ENCODE assay signal across 12 cellular contexts in the genomic region with DNA sequence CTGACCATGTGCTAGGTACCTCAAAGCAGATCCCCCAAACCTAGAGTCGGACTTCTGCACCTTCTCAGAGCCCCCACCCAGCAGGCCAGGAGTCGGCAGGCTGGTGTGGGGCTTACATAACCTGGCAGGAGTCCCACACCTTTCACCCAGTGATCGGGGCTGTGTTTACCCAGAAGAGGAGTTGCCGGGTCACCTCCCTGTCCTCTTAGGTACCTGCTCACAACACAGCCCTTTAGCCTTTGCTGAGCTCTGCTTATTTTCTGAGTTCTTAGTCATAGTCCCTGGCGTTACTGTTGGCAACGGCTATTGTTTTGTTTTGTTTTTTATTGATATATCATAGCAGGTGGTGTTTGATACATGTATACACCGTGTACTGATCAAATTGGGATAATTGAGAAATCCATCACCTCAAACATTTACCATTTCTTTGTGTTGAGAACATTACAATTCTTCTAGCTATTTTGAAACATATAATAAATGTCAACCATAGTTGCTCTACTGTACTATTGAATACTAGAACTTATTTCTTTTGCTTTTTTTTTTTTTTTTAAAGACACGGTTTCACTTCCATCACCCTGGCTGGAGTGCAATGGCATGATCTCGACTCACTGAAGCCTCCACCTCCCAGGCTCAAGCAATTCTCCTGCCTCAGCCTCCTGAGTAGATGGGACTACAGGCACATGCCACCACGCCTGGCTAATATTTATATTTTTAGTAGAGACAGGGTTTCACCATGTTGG. TPM values are rescaled to one million over a fixed set of nuclear protein-coding genes. Genes with fewer than 3 reads are reported as not detected.
DNase-seq lines count a peak whose midpoint lies in the region; ATAC-seq and TF ChIP-seq lines count a peak whose summit lies in the region.
"Had no signal": no experiment of that assay in that cellular context is flagged by ENCODE, and none has a peak within 500 bp of the region (broad histone marks: within the 10 kb centered on the region; RNA-seq: fewer than 3 reads in every experiment).

No MANE protein-coding gene starts in this region.

- H3K4me1 ChIP-seq in endodermal cell (ENCODE audit: control insufficient read depth, insufficient read depth, low read length) (no peaks in the 10 kb centered on the region), parathyroid adenoma (no peaks in the 10 kb centered on the region)

- no peaks in the 10 kb centered on the region for H3K27me3 ChIP-seq in endodermal cell (ENCODE audit: control insufficient read depth, insufficient read depth, low read length, poor library complexity, severe bottlenecking)
- no peaks in the 10 kb centered on the region for H3K27me3 ChIP-seq in parathyroid adenoma (ENCODE audit: control insufficient read depth, insufficient read depth, low read length)

- no peaks in the 10 kb centered on the region for H3K9me3 ChIP-seq in endodermal cell (ENCODE audit: control insufficient read depth, low read length)
- H3K9me3 ChIP-seq in parathyroid adenoma (ENCODE audit: control insufficient read depth, low read length): no peaks in the 10 kb centered on the region

- no peaks in the 10 kb centered on the region for H3K79me2 ChIP-seq in parathyroid adenoma

- WGBS in endodermal cell (ENCODE audit: insufficient coverage in 1 of 2, insufficient read length in 1 of 2), 2 experiments: 85 to 89% methylated on average over 5 to 10 of the region's 10 CpGs

- H3K4me2 ChIP-seq in parathyroid adenoma (ENCODE audit: low read length): peak overlapping the region; percentile 17

- H3K9ac ChIP-seq in endodermal cell (ENCODE audit: extremely low read depth, low read length, poor library complexity, severe bottlenecking) (no peak overlapping the region), parathyroid adenoma (no peak overlapping the region)

- H3K27ac Mint-ChIP-seq in endodermal cell: no peak overlapping the region

- ATAC-seq in HG03097 (IDR thresholded peaks at IDR 0.05; ENCODE audit: low FRiP score, unreplicated experiment): no peak

- no peak overlapping the region for H3K27ac ChIP-seq in endodermal cell (ENCODE audit: low read depth, low read length)
- H3K27ac ChIP-seq in parathyroid adenoma: peak overlapping the region; percentile 3

- peak; percentile 32 for DNase-seq in NCI-H2171 treated with DMSO at 0.1 percent for 48 hours (lab: John Stamatoyannopoulos, UW)
- DNase-seq in NCI-H2171 (lab: John Stamatoyannopoulos, UW): no peak
- DNase-seq in NCI-H345 (lab: John Stamatoyannopoulos, UW): peak; percentile 66
- DNase-seq in endodermal cell: peak; percentile 40
- DNase-seq in EL: no peak
- no peak for DNase-seq in SK-N-DZ (ENCODE audit: low spot score)
- DNase-seq: activated CD4-positive, alpha-beta T cell treated with anti-CD3 and anti-CD28 coated beads for 48 hours; head of caudate nucleus; NCI-H524 treated with DMSO at 0.1 percent for 48 hours; occipital lobe had no signal

- peak overlapping the region; percentile 36 for H2AFZ ChIP-seq in parathyroid adenoma

- peaks cover 2% of the 10 kb centered on the region for H3K4me1 Mint-ChIP-seq in endodermal cell

- no peak overlapping the region for H3K4me3 ChIP-seq in endodermal cell (ENCODE audit: low read length)
- H3K4me3 ChIP-seq in parathyroid adenoma (ENCODE audit: low read depth, low read length): no peak overlapping the region

- no peaks in the 10 kb centered on the region for H3K36me3 Mint-ChIP-seq in endodermal cell (ENCODE audit: low read depth)

- TF ChIP-seq CTCF in endodermal cell (conservative IDR thresholded peaks at IDR 0.05): no peak
- no peak for TF ChIP-seq CTCF in parathyroid adenoma (IDR thresholded peaks at IDR 0.05)

- H3K36me3 ChIP-seq in endodermal cell (ENCODE audit: control insufficient read depth, insufficient read depth, low read length) (no peaks in the 10 kb centered on the region), parathyroid adenoma (ENCODE audit: control insufficient read depth, insufficient read depth, low read length) (no peaks in the 10 kb centered on the region)

- no peak overlapping the region for H3K4me3 Mint-ChIP-seq in endodermal cell

- no peaks in the 10 kb centered on the region for H3K27me3 Mint-ChIP-seq in endodermal cell (ENCODE audit: insufficient read depth)

- no peaks in the 10 kb centered on the region for H3K9me3 Mint-ChIP-seq in endodermal cell

RNA-seq across cellular contexts. Expression of a gene that starts 10.4 kb away (rescaled TPM):
- total RNA-seq in endodermal cell: 10 to 100 TPM; 56.7 to 60.8 TPM
- polyA plus RNA-seq in endodermal cell (2013, experiment 1 of 2): 21.5 TPM
- 20.4 TPM for polyA plus RNA-seq in endodermal cell (2013, experiment 2 of 2)
- polyA plus RNA-seq in SK-N-DZ (2014; cell fraction: cytosol; rRNA removed): 2.7 and 3.0 TPM in 2 replicates
- polyA plus RNA-seq in SK-N-DZ (2014; cell fraction: nucleus; rRNA removed): 6.9 and 11.3 TPM in 2 replicates

RNA-seq across cellular contexts. Expression of a gene that starts 53.5 kb away (rescaled TPM):
- 10 to 100 TPM; 45.7 TPM for total RNA-seq in endodermal cell
- 39.5 TPM for polyA plus RNA-seq in endodermal cell (2013, experiment 1 of 2)
- 35.1 TPM for polyA plus RNA-seq in endodermal cell (2013, experiment 2 of 2)
- 52.5 and 55.6 TPM in 2 replicates for polyA plus RNA-seq in SK-N-DZ (2014; cell fraction: cytosol; rRNA removed)
- 46.6 and 51.6 TPM in 2 replicates for polyA plus RNA-seq in SK-N-DZ (2014; cell fraction: nucleus; rRNA removed)

Comparison
In these comparisons a context has a peak if more than half of its experiments do, and no peak if none do; other contexts are left out.
1. DNase-seq: peak in NCI-H2171 treated with DMSO at 0.1 percent for 48 hours (single experiment), NCI-H345 (single experiment) and endodermal cell (single experiment); none in NCI-H2171 (single experiment), EL (single experiment) and SK-N-DZ (single experiment).